Comparison of ENCODE assay signal across 9 cellular contexts in the genomic region with DNA sequence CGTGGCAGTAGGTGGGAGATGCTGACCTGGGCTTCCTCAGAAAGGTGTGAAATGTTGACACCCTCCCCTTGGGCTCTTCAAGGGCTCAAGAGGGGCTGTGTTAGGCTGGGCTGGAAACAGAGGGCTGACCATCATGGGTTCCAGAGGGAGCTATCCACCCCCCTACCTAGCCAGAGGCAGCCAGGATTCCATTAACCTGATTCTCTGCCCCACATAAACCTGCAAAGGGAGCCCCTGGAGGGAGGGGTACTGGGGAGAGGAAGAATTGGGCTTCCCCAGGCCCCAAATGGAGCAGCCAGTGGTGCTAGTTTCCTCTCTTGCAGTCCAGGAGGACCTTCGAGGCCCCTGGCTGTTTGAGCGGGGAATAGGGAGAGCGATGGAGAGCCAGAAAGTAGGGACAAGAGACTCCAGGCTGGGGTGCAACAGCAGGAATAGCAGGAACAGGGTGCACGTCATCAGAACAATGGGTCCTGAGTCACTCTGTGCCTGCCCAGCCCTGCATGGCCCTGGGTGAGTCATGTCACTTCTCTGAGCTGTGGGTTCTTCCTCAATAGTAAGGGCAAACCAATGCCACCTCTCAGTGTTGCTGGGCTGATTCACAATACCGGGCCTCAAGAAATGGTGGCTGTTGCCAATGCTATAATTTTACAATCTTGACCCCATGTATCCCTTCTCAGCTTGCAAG.
A peak's percentile ranks its signal among the peaks of the same experiment; 100 is the strongest.
DNase-seq lines count a peak whose midpoint lies in the region; ATAC-seq and TF ChIP-seq lines count a peak whose summit lies in the region.
"Had no signal": no experiment of that assay in that cellular context is flagged by ENCODE, and none has a peak within 500 bp of the region (broad histone marks: within the 10 kb centered on the region; RNA-seq: fewer than 3 reads in every experiment).

No MANE protein-coding gene starts in this region.

- peak overlapping the region; percentile 98 for H3K27ac ChIP-seq in RWPE1

- H3K27ac Mint-ChIP-seq in stimulated activated naive CD8-positive, alpha-beta T cell treated with anti-CD3 and anti-CD28 coated beads, Interleukin-15, amount 100 ng/mL, for 72 hours = peak overlapping the region in 1 of 2 donors; percentile 86
- H3K27ac Mint-ChIP-seq: immature natural killer cell had no signal

- DNase-seq in activated CD4-positive, CD25-positive, alpha-beta regulatory T cell (lab: John Stamatoyannopoulos, UW) = no peak
- peak; percentile 91 for DNase-seq in RWPE1 (ENCODE audit: low spot score)
- DNase-seq in fibroblast of villous mesenchyme (ENCODE audit: low read depth) = peak; percentile 81
- no peak for DNase-seq in stimulated activated naive CD8-positive, alpha-beta T cell treated with anti-CD3 and anti-CD28 coated beads, Interleukin-15, amount 100 ng/mL, for 72 hours
- no peak for DNase-seq in NCI-H526 (lab: John Stamatoyannopoulos, UW)
- DNase-seq: immature natural killer cell had no signal

- no peak for TF ChIP-seq CTCF in RWPE1 (conservative IDR thresholded peaks at IDR 0.05; ENCODE audit: low read depth)
- no peak for TF ChIP-seq CTCF in fibroblast of villous mesenchyme (IDR thresholded peaks at IDR 0.05; ENCODE audit: insufficient read depth, low read depth, low read length)

- no peak overlapping the region for H3K4me3 Mint-ChIP-seq in stimulated activated naive CD8-positive, alpha-beta T cell treated with anti-CD3 and anti-CD28 coated beads, Interleukin-15, amount 100 ng/mL, for 72 hours
- H3K4me3 Mint-ChIP-seq: immature natural killer cell had no signal

- peaks cover 10% of the 10 kb centered on the region for H3K27me3 Mint-ChIP-seq in stimulated activated naive CD8-positive, alpha-beta T cell treated with anti-CD3 and anti-CD28 coated beads, Interleukin-15, amount 100 ng/mL, for 72 hours

- no peaks in the 10 kb centered on the region for H3K4me1 Mint-ChIP-seq in stimulated activated naive CD8-positive, alpha-beta T cell treated with anti-CD3 and anti-CD28 coated beads, Interleukin-15, amount 100 ng/mL, for 72 hours
- H3K4me1 Mint-ChIP-seq: immature natural killer cell had no signal

- no peak overlapping the region for H3K4me3 ChIP-seq in fibroblast of villous mesenchyme (ENCODE audit: low read depth, low read length)

- peak; percentile 58 to 59 for ATAC-seq in activated CD4-positive, CD25-positive, alpha-beta regulatory T cell treated with anti-CD3 and anti-CD28 coated beads, Interleukin-2, amount 50 U/mL, for 24 hours
- peak; percentile 56 for ATAC-seq in stimulated activated naive CD8-positive, alpha-beta T cell treated with anti-CD3 and anti-CD28 coated beads, Interleukin-15, amount 100 ng/mL, for 72 hours
- ATAC-seq in HG03354 (IDR thresholded peaks at IDR 0.05; ENCODE audit: poor library complexity, severe bottlenecking, unreplicated experiment) (no peak), GM21390 (IDR thresholded peaks at IDR 0.05; ENCODE audit: unreplicated experiment) (no peak)

- no peaks in the 10 kb centered on the region for H3K9me3 Mint-ChIP-seq in stimulated activated naive CD8-positive, alpha-beta T cell treated with anti-CD3 and anti-CD28 coated beads, Interleukin-15, amount 100 ng/mL, for 72 hours
- H3K9me3 Mint-ChIP-seq: immature natural killer cell had no signal

- POLR2A ChIA-PET in RWPE1 (lab: Yijun Ruan, JAX; ENCODE audit: low non-redundant PET) = no interaction called here

- CTCF ChIA-PET in RWPE1 (lab: Yijun Ruan, JAX) = interaction anchor here (0.5 kb wide), 1 partner anchor 146 kb away, joined by 3 read pairs; no protein-coding TSS in a partner anchor

Comparison
In these comparisons a context has a peak if more than half of its experiments do, and no peak if none do; other contexts are left out.
1. ATAC-seq: peak in activated CD4-positive, CD25-positive, alpha-beta regulatory T cell treated with anti-CD3 and anti-CD28 coated beads, Interleukin-2, amount 50 U/mL, for 24 hours (2 of 2) and stimulated activated naive CD8-positive, alpha-beta T cell treated with anti-CD3 and anti-CD28 coated beads, Interleukin-15, amount 100 ng/mL, for 72 hours (single experiment); none in HG03354 (single experiment) and GM21390 (single experiment).
2. DNase-seq: peak in RWPE1 (single experiment) and fibroblast of villous mesenchyme (single experiment); none in activated CD4-positive, CD25-positive, alpha-beta regulatory T cell (0 of 4), stimulated activated naive CD8-positive, alpha-beta T cell treated with anti-CD3 and anti-CD28 coated beads, Interleukin-15, amount 100 ng/mL, for 72 hours (0 of 2) and NCI-H526 (0 of 2).